16 cellular contexts compared by ENCODE assay signal in the genomic region with DNA sequence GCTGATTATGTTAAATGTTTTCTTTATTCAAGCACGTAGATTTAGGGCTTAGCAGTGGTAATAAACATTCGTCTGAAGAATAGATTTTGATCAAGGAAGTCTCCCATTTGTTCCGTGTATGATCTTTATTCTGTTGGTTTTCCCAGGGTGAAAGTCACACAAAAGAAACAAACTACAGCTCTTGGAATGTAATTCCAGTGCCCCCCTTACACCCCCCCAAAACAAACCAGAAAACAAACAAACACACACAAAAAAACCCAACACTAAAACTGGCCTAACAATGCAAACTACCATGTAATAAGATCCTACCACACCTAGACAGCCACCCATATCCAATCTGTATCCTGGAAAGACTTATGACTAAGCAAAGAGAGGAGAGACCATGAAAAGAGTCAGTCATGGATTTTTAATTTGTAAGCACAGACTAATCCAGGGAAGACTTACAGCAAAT.
DNase-seq lines count a peak whose midpoint lies in the region; ATAC-seq, FAIRE-seq and TF ChIP-seq lines count a peak whose summit lies in the region.
"Had no signal": no experiment of that assay in that cellular context is flagged by ENCODE, and none has a peak within 500 bp of the region (broad histone marks: within the 10 kb centered on the region; RNA-seq: fewer than 3 reads in every experiment).

No MANE protein-coding gene starts in this region.

- H3K27ac ChIP-seq in body of pancreas, result peak overlapping the region; percentile 15 to 55 (median 52)

- ATAC-seq in body of pancreas (peak; percentile 45), mucosa of descending colon (peak; percentile 84)
- ATAC-seq: K562, right cardiac atrium, Right ventricle myocardium inferior, T-helper 17 cell had no signal

- H3K9me3 ChIP-seq in body of pancreas (no peaks in the 10 kb centered on the region), mucosa of descending colon (no peaks in the 10 kb centered on the region)

- H3K4me3 ChIP-seq in body of pancreas (no peak overlapping the region), mucosa of descending colon (no peak overlapping the region)
- H3K4me3 ChIP-seq: K562 had no signal

- H3K4me1 Mint-ChIP-seq in activated T-cell treated with anti-CD3 and anti-CD28 coated beads, Interleukin-2, amount 50 U/mL, for 24 hours (ENCODE audit: low read depth), result no peaks in the 10 kb centered on the region
- H3K4me1 Mint-ChIP-seq: T-helper 17 cell had no signal

- H3K4me1 ChIP-seq in body of pancreas (peaks cover 13% of the 10 kb centered on the region), mucosa of descending colon (ENCODE audit: low read depth) (no peaks in the 10 kb centered on the region)

- FAIRE-seq in D721Med (lab: Jason Lieb, UNC), result peak; percentile 63
- FAIRE-seq: K562 had no signal

- H3K9me3 Mint-ChIP-seq in activated T-cell treated with anti-CD3 and anti-CD28 coated beads, Interleukin-2, amount 50 U/mL, for 24 hours, result no peaks in the 10 kb centered on the region
- H3K9me3 Mint-ChIP-seq: activated naive CD4-positive, alpha-beta T cell treated with anti-CD3 and anti-CD28 coated beads for 36 hours had no signal

- H3K27me3 ChIP-seq in body of pancreas, result no peaks in the 10 kb centered on the region

- no peak for TF ChIP-seq POLR2A in body of pancreas (IDR thresholded peaks at IDR 0.05)

- H3K27me3 Mint-ChIP-seq in activated T-cell treated with anti-CD3 and anti-CD28 coated beads, Interleukin-2, amount 50 U/mL, for 24 hours, result peaks cover 13% of the 10 kb centered on the region

- H3K36me3 ChIP-seq in body of pancreas (replicated peaks in 1 of 2; ENCODE audit: insufficient read depth in 1 of 2, low read depth in 2 of 2), result no peaks in the 10 kb centered on the region
- H3K36me3 ChIP-seq in mucosa of descending colon (ENCODE audit: low read depth), result no peaks in the 10 kb centered on the region

- 23 to 43% methylated on average over 3 of the region's 3 CpGs for WGBS in body of pancreas, 2 donors

- no peak overlapping the region for H3K4me3 Mint-ChIP-seq in activated T-cell treated with anti-CD3 and anti-CD28 coated beads, Interleukin-2, amount 50 U/mL, for 24 hours
- H3K4me3 Mint-ChIP-seq: activated naive CD4-positive, alpha-beta T cell treated with anti-CD3 and anti-CD28 coated beads for 36 hours; T-helper 17 cell had no signal

- TF ChIP-seq CTCF in D721Med (IDR thresholded peaks at IDR 0.05; ENCODE audit: insufficient read depth, missing control alignments), result no peak
- TF ChIP-seq CTCF in body of pancreas (IDR thresholded peaks at IDR 0.05), result no peak
- TF ChIP-seq CTCF in mucosa of descending colon (IDR thresholded peaks at IDR 0.05), result no peak

- intact Hi-C loops in body of pancreas (cut with DNase I), result no loop called here
- intact Hi-C loops in mucosa of descending colon (cut with DNase I, micrococcal nuclease), result no loop called here

- H3K36me3 Mint-ChIP-seq in activated T-cell treated with anti-CD3 and anti-CD28 coated beads, Interleukin-2, amount 50 U/mL, for 24 hours (ENCODE audit: low read depth), result no peaks in the 10 kb centered on the region

- no peak overlapping the region for H3K27ac Mint-ChIP-seq in activated T-cell treated with anti-CD3 and anti-CD28 coated beads, Interleukin-2, amount 50 U/mL, for 24 hours
- H3K27ac Mint-ChIP-seq: activated naive CD4-positive, alpha-beta T cell treated with anti-CD3 and anti-CD28 coated beads for 36 hours; T-helper 17 cell had no signal

- no peak for DNase-seq in D721Med (ENCODE audit: insufficient read length, low spot score)
- peak; percentile 47 for DNase-seq in HT-29 (ENCODE audit: low spot score)
- no peak for DNase-seq in body of pancreas
- no peak for DNase-seq in mucosa of descending colon
- no peak for DNase-seq in amygdala (lab: John Stamatoyannopoulos, UW)
- no peak for DNase-seq in activated T-cell treated with anti-CD3 and anti-CD28 coated beads, Interleukin-2, amount 50 U/mL, for 24 hours
- DNase-seq in NCI-H524 (lab: John Stamatoyannopoulos, UW), result no peak
- DNase-seq in activated CD4-positive, CD25-positive, alpha-beta regulatory T cell treated with anti-CD3 and anti-CD28 coated beads, Interleukin-2, amount 50 U/mL, for 72 hours, result no peak
- DNase-seq: activated naive CD4-positive, alpha-beta T cell treated with anti-CD3 and anti-CD28 coated beads for 36 hours; cortex of kidney; NCI-H1105; NCI-H226; right cardiac atrium; T-helper 17 cell had no signal
